ENCODE assay signal across 8 cellular contexts in the genomic region with DNA sequence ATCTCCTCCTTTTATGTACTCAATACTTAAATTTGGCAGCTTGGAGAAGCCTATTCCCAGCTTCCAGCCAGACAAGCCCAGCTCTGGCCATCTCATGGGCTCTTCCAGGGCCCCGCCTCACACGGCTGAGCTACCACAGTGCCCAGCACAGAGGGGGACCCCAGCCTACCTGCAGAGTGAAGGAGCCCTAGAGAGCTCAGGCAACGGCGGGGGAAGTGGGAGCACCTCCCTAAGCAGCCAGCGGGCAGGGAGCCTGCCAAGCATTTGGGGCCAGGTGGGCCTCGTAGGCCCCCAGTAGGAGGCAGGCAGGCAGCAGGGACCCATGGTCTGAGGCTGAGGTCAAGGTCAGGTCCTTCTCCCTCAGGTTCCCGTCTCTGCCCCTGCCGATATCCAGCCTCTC. TPM values are rescaled to one million over a fixed set of nuclear protein-coding genes. Genes with fewer than 3 reads are reported as not detected.
DNase-seq lines count a peak whose midpoint lies in the region; ATAC-seq and TF ChIP-seq lines count a peak whose summit lies in the region.

No MANE protein-coding gene starts in this region.

- H3K4me1 Mint-ChIP-seq in IgD-negative memory B cell (peaks cover 0 to 4% (median 4%) of the 10 kb centered on the region in 3 donors), nephron (peaks cover 40% of the 10 kb centered on the region)

- H3K9ac ChIP-seq in BLaER1 = no peak overlapping the region

- H3K4me1 ChIP-seq in BLaER1 = 0 out of 2 replicates have a peak, but pooled peaks cover 8% of the 10 kb centered on the region

- H3K9me3 Mint-ChIP-seq in IgD-negative memory B cell (no peaks in the 10 kb centered on the region), nephron (no peaks in the 10 kb centered on the region)

- peaks cover 31% of the 10 kb centered on the region for H3K27me3 ChIP-seq in BLaER1

- H3K27ac Mint-ChIP-seq in IgD-negative memory B cell (no peak overlapping the region), nephron (peak overlapping the region in 2 of 3 experiments; percentile 82 to 86)

- H3K4me3 ChIP-seq in BLaER1 = peak overlapping the region; percentile 68; the same call in 1 of the 2 replicates

- no peaks in the 10 kb centered on the region for H3K9me3 ChIP-seq in BLaER1

- no peak for ATAC-seq in GM18502 (IDR thresholded peaks at IDR 0.05; ENCODE audit: poor library complexity, unreplicated experiment)
- no peak for ATAC-seq in activated CD4-positive, CD25-positive, alpha-beta regulatory T cell treated with anti-CD3 and anti-CD28 coated beads, Interleukin-2, amount 50 U/mL, for 24 hours

- TF ChIP-seq CTCF in nephron (IDR thresholded peaks at IDR 0.05; ENCODE audit: unreplicated experiment in 3 of 3) = no peak

- H4K20me1 ChIP-seq in BLaER1 = no peaks in the 10 kb centered on the region

- peak overlapping the region in 3 of 4 donors; percentile 14 to 88 (median 78) for H3K4me3 Mint-ChIP-seq in IgD-negative memory B cell
- H3K4me3 Mint-ChIP-seq in nephron = peak overlapping the region; percentile 76 to 85 (median 77)

- no peaks in the 10 kb centered on the region for H3K36me3 ChIP-seq in BLaER1

- H3K27me3 Mint-ChIP-seq in IgD-negative memory B cell = peaks cover 16% of the 10 kb centered on the region
- H3K27me3 Mint-ChIP-seq in nephron (ENCODE audit: low read depth) = peaks cover 36% of the 10 kb centered on the region

- peak overlapping the region; percentile 80 for H3K4me2 ChIP-seq in BLaER1

- no peak for DNase-seq in Ammon's horn (ENCODE audit: low spot score)
- DNase-seq in NCI-H187 (lab: John Stamatoyannopoulos, UW) = no peak

- no peaks in the 10 kb centered on the region for H3K36me3 Mint-ChIP-seq in IgD-negative memory B cell
- H3K36me3 Mint-ChIP-seq in nephron (ENCODE audit: low read depth) = no peaks in the 10 kb centered on the region

- H3K27ac ChIP-seq in BLaER1 (no peak overlapping the region), cingulate gyrus (ENCODE audit: low read depth, low read length) (peak overlapping the region; percentile 54)

RNA-seq across cellular contexts. Expression of gene SMARCD3, which starts 29.1 kb away (rescaled TPM):
- polyA plus RNA-seq in IgD-negative memory B cell = 1.1 TPM

RNA-seq across cellular contexts. Expression of gene CHPF2, which starts 45.3 kb away (rescaled TPM):
- polyA plus RNA-seq in IgD-negative memory B cell = 25.4 TPM

RNA-seq across cellular contexts. Expression of gene ABCF2, which starts 50.6 kb away (rescaled TPM):
- polyA plus RNA-seq in IgD-negative memory B cell = 34.2 TPM

Comparison
In these comparisons a context has a peak if more than half of its experiments do, and no peak if none do; other contexts are left out.
1. H3K27ac Mint-ChIP-seq: peak in nephron (2 of 3); none in IgD-negative memory B cell (0 of 3).